ENCODE assay signal across 8 cellular contexts in genomic region chr5:97181856-97182545, GRCh38. TPM values are rescaled to one million over a fixed set of nuclear protein-coding genes. Genes with fewer than 3 reads are reported as not detected.
DNase-seq lines count a peak whose midpoint lies in the region; ATAC-seq, FAIRE-seq and TF ChIP-seq lines count a peak whose summit lies in the region.

No MANE protein-coding gene starts in this region.

- CTCF ChIA-PET in HepG2 (lab: Yijun Ruan, JAX; ENCODE audit: low intra/inter-chr PET ratio, low total read pairs), result no interaction called here

- no peaks in the 10 kb centered on the region for H3K9me3 ChIP-seq in HepG2 (ENCODE audit: low read length)

- peak overlapping the region; percentile 88 for H3K4me2 ChIP-seq in HepG2 (ENCODE audit: low read depth, low read length)

- in situ Hi-C loops in HepG2 (cut with HindIII; ENCODE audit: extremely low pct_ligation_motif_present, low pct_unique_long_range_greater_than_20kb), result no loop called here

- H3K79me2 ChIP-seq in HepG2 (ENCODE audit: insufficient read depth, low read length), result peaks cover 28% of the 10 kb centered on the region

- no peak for ATAC-seq in activated T-cell treated with anti-CD3 and anti-CD28 coated beads, Interleukin-2, amount 50 U/mL, for 72 hours (replicated peaks in 1 of 2)
- peak; percentile 21 for ATAC-seq in activated naive CD8-positive, alpha-beta T cell treated with anti-CD3 and anti-CD28 coated beads, Interleukin-2, amount 50 U/mL, for 24 hours
- ATAC-seq in HepG2, result no peak
- no peak for ATAC-seq in HG03039 (IDR thresholded peaks at IDR 0.05; ENCODE audit: unreplicated experiment)
- no peak for ATAC-seq in HG03469 (IDR thresholded peaks at IDR 0.05; ENCODE audit: unreplicated experiment)

- BruUV-seq in HepG2 (replicated peaks; lab: Mats Ljungman, UMichigan), result no TSS peak

- no peak for DNase-seq in activated T-cell treated with anti-CD3 and anti-CD28 coated beads, Interleukin-2, amount 50 U/mL, for 72 hours
- DNase-seq in activated T-cell treated with anti-CD3 and anti-CD28 coated beads, Interleukin-2, amount 50 U/mL, for 1 hour, result no peak
- DNase-seq in activated naive CD8-positive, alpha-beta T cell treated with anti-CD3 and anti-CD28 coated beads, Interleukin-2, amount 50 U/mL, for 24 hours, result no peak
- DNase-seq in HepG2 (ENCODE audit: low spot score), result no peak
- no peak for DNase-seq in type B pancreatic cell (ENCODE audit: extremely low spot score, unreplicated experiment)
- no peak for DNase-seq in AG08395 (ENCODE audit: low spot score)

- H3K36me3 Mint-ChIP-seq in activated T-cell treated with anti-CD3 and anti-CD28 coated beads, Interleukin-2, amount 50 U/mL, for 72 hours (ENCODE audit: insufficient read depth in 2 of 2), result peaks cover 16 to 17% of the 10 kb centered on the region in 2 donors
- H3K36me3 Mint-ChIP-seq in activated naive CD8-positive, alpha-beta T cell treated with anti-CD3 and anti-CD28 coated beads, Interleukin-2, amount 50 U/mL, for 24 hours (ENCODE audit: low read depth), result peaks cover 43% of the 10 kb centered on the region
- H3K36me3 Mint-ChIP-seq in type B pancreatic cell, result peaks cover 23% of the 10 kb centered on the region

- no peaks in the 10 kb centered on the region; a peak in 1 of 5 replicates for H3K27me3 ChIP-seq in HepG2 (ENCODE audit: control insufficient read depth in 1 of 2, insufficient read depth in 2 of 2, low read length in 2 of 2)

- TF ChIP-seq EP300 in HepG2 (IDR thresholded peaks at IDR 0.05; ENCODE audit: low read depth in 2 of 2, low read length in 2 of 2) (no peak), HepG2 (CRISPR knock-in tag; IDR thresholded peaks at IDR 0.05; ENCODE audit: borderline replicate concordance) (no peak)

- POLR2A ChIA-PET in HepG2 (lab: Yijun Ruan, JAX), result interaction anchor here (0.7 to 1.1 kb wide), 2 partner anchors 352 to 374 kb away, joined by 3 to 4 read pairs; partner anchors contain the start of gene ERAP1

- no peaks in the 10 kb centered on the region for H3K27me3 Mint-ChIP-seq in activated T-cell treated with anti-CD3 and anti-CD28 coated beads, Interleukin-2, amount 50 U/mL, for 72 hours (ENCODE audit: low read depth)
- peaks cover 2% of the 10 kb centered on the region for H3K27me3 Mint-ChIP-seq in activated naive CD8-positive, alpha-beta T cell treated with anti-CD3 and anti-CD28 coated beads, Interleukin-2, amount 50 U/mL, for 24 hours
- H3K27me3 Mint-ChIP-seq in type B pancreatic cell, result no peaks in the 10 kb centered on the region

- H3K9me3 Mint-ChIP-seq in activated T-cell treated with anti-CD3 and anti-CD28 coated beads, Interleukin-2, amount 50 U/mL, for 72 hours, result peaks cover 3% of the 10 kb centered on the region in 2 donors
- H3K9me3 Mint-ChIP-seq in activated naive CD8-positive, alpha-beta T cell treated with anti-CD3 and anti-CD28 coated beads, Interleukin-2, amount 50 U/mL, for 24 hours, result peaks cover 9% of the 10 kb centered on the region
- no peaks in the 10 kb centered on the region for H3K9me3 Mint-ChIP-seq in type B pancreatic cell

- H3K27ac ChIP-seq in HepG2 (ENCODE audit: extremely low read length, insufficient read depth, low read length), result peak overlapping the region; percentile 97

- intact Hi-C loops in HepG2 (cut with micrococcal nuclease; ENCODE audit: unreplicated experiment), result loop anchor here (2.0 to 5.0 kb wide), 2 partner anchors 375 to 1591 kb away; partner anchors contain the start of genes ERAP1 and RGMB

- no peak for FAIRE-seq in HepG2 (lab: Jason Lieb, UNC)

- no peak for TF ChIP-seq POLR2A in HepG2 (IDR thresholded peaks at IDR 0.05; ENCODE audit: insufficient read depth in 1 of 2, low read depth in 2 of 2, low read length in 2 of 2)

- H2AFZ ChIP-seq in HepG2 (ENCODE audit: low read length), result no peak overlapping the region

- peak overlapping the region; percentile 87 to 97 for H3K4me3 Mint-ChIP-seq in activated T-cell treated with anti-CD3 and anti-CD28 coated beads, Interleukin-2, amount 50 U/mL, for 72 hours
- H3K4me3 Mint-ChIP-seq in activated naive CD8-positive, alpha-beta T cell treated with anti-CD3 and anti-CD28 coated beads, Interleukin-2, amount 50 U/mL, for 24 hours, result peak overlapping the region; percentile 93
- peak overlapping the region; percentile 95 for H3K4me3 Mint-ChIP-seq in type B pancreatic cell

- peak overlapping the region; percentile 85 to 99 (median 89) for H3K4me3 ChIP-seq in HepG2 (replicated peaks in 1 of 3; ENCODE audit: insufficient read depth in 1 of 3, low read depth in 2 of 3, low read length in 3 of 3)

- H3K9ac ChIP-seq in HepG2 (ENCODE audit: insufficient read depth, low read depth, low read length), result peak overlapping the region; percentile 94

- TF ChIP-seq CTCF in HepG2 (CRISPR knock-in tag; IDR thresholded peaks at IDR 0.05), result no peak
- TF ChIP-seq CTCF in type B pancreatic cell (conservative IDR thresholded peaks at IDR 0.05), result no peak

- H3K27ac Mint-ChIP-seq in activated T-cell treated with anti-CD3 and anti-CD28 coated beads, Interleukin-2, amount 50 U/mL, for 72 hours, result peak overlapping the region; percentile 100
- H3K27ac Mint-ChIP-seq in activated naive CD8-positive, alpha-beta T cell treated with anti-CD3 and anti-CD28 coated beads, Interleukin-2, amount 50 U/mL, for 24 hours, result peak overlapping the region; percentile 100
- peak overlapping the region; percentile 99 for H3K27ac Mint-ChIP-seq in type B pancreatic cell

- peaks cover 42% of the 10 kb centered on the region for H3K4me1 Mint-ChIP-seq in activated T-cell treated with anti-CD3 and anti-CD28 coated beads, Interleukin-2, amount 50 U/mL, for 72 hours (ENCODE audit: low read depth)
- H3K4me1 Mint-ChIP-seq in activated naive CD8-positive, alpha-beta T cell treated with anti-CD3 and anti-CD28 coated beads, Interleukin-2, amount 50 U/mL, for 24 hours, result peaks cover 51% of the 10 kb centered on the region
- H3K4me1 Mint-ChIP-seq in type B pancreatic cell (ENCODE audit: unreplicated experiment), result peaks cover 22% of the 10 kb centered on the region

- 0 out of 2 replicates have a peak, but pooled peaks cover 7% of the 10 kb centered on the region for H4K20me1 ChIP-seq in HepG2 (ENCODE audit: insufficient read depth, low read length)

- no peak for TF ChIP-seq RAD21 in HepG2 (CRISPR knock-in tag; IDR thresholded peaks at IDR 0.05)

- H3K36me3 ChIP-seq in HepG2 (replicated peaks in 1 of 2; ENCODE audit: control insufficient read depth in 1 of 2, insufficient read depth in 2 of 2, low read length in 2 of 2), result peaks cover 7 to 26% of the 10 kb centered on the region in 2 experiments; a peak in 3 of 5 replicates

- 67% methylated on average over 4 of the region's 4 CpGs for WGBS in HepG2 (ENCODE audit: low lambda C conversion rate)

- H3K4me1 ChIP-seq in HepG2 (ENCODE audit: insufficient read depth, low read length), result peaks cover 42% of the 10 kb centered on the region

RNA-seq across cellular contexts. Expression of gene RIOK2, which starts 1.0 kb away (rescaled TPM):
- 10 to 100 TPM; 25.2 to 38.0 TPM for total RNA-seq in activated T-cell treated with anti-CD3 and anti-CD28 coated beads, Interleukin-2, amount 50 U/mL, for 72 hours
- total RNA-seq in HepG2 (2016; rRNA removed; fragmentation: Illumina TruSeq; extraction: Trizol), result 46.6 and 74.0 TPM in 2 replicates
- total RNA-seq in HepG2 (2016; cell fraction: cytosol; rRNA removed; fragmentation: Illumina TruSeq; extraction: Trizol; ENCODE audit: low read depth), result 1.7 and 9.3 TPM in 2 replicates
- total RNA-seq in HepG2 (2016; cell fraction: insoluble cytoplasmic fraction; rRNA removed; fragmentation: Illumina TruSeq; extraction: Trizol), result 46.5 and 70.7 TPM in 2 replicates
- 11.0 and 11.8 TPM in 2 replicates for total RNA-seq in HepG2 (2016; cell fraction: membrane; rRNA removed; fragmentation: Illumina TruSeq; extraction: Trizol)
- total RNA-seq in HepG2 (2016; cell fraction: nucleus; rRNA removed; fragmentation: Illumina TruSeq; extraction: Trizol), result 32.9 and 39.9 TPM in 2 replicates
- 6.2 and 8.1 TPM in 2 replicates for polyA plus RNA-seq in HepG2 (2011; rRNA removed)
- polyA plus RNA-seq in HepG2 (2011; cell fraction: cytosol; rRNA removed), result 2.5 and 3.5 TPM in 2 replicates
- polyA plus RNA-seq in HepG2 (2011; cell fraction: nucleus; rRNA removed), result 5.5 and 6.4 TPM in 2 replicates
- 14.5 and 25.6 TPM in 2 replicates for polyA plus RNA-seq in HepG2 (2012)
- polyA plus RNA-seq in HepG2 (2016; cell fraction: cytosol; fragmentation: Illumina TruSeq; extraction: Trizol; ENCODE audit: low read depth), result 3.0 and 3.2 TPM in 2 replicates
- polyA plus RNA-seq in HepG2 (2016; cell fraction: insoluble cytoplasmic fraction; fragmentation: Illumina TruSeq; extraction: Trizol; ENCODE audit: low read depth), result 71.0 and 77.1 TPM in 2 replicates
- 3.5 and 5.1 TPM in 2 replicates for polyA plus RNA-seq in HepG2 (2016; cell fraction: membrane; fragmentation: Illumina TruSeq; extraction: Trizol; ENCODE audit: low read depth)
- 38.8 and 44.9 TPM in 2 replicates for polyA plus RNA-seq in HepG2 (2016; cell fraction: nucleus; fragmentation: Illumina TruSeq; extraction: Trizol; ENCODE audit: insufficient read depth, low read depth)
- polyA minus RNA-seq in HepG2 (2011; rRNA and poly(A)+ RNA removed; ENCODE audit: low replicate concordance), result 11.8 and 14.9 TPM in 2 replicates
- polyA minus RNA-seq in HepG2 (2011; cell fraction: cytosol; rRNA and poly(A)+ RNA removed), result 4.2 and 5.5 TPM in 2 replicates
- polyA minus RNA-seq in HepG2 (2011; cell fraction: nucleus; rRNA and poly(A)+ RNA removed), result 48.5 and 62.5 TPM in 2 replicates
- 29.5 and 35.1 TPM in 2 replicates for total RNA-seq in type B pancreatic cell (ENCODE audit: low replicate concordance)

RNA-seq across cellular contexts. Expression of gene LIX1, which starts 39.6 kb away (rescaled TPM):
- not detected for total RNA-seq in activated T-cell treated with anti-CD3 and anti-CD28 coated beads, Interleukin-2, amount 50 U/mL, for 72 hours
- total RNA-seq in HepG2 (2016; rRNA removed; fragmentation: Illumina TruSeq; extraction: Trizol), result not detected in 2 replicates
- not detected in 2 replicates for total RNA-seq in HepG2 (2016; cell fraction: cytosol; rRNA removed; fragmentation: Illumina TruSeq; extraction: Trizol; ENCODE audit: low read depth)
- total RNA-seq in HepG2 (2016; cell fraction: insoluble cytoplasmic fraction; rRNA removed; fragmentation: Illumina TruSeq; extraction: Trizol), result not detected in 2 replicates
- not detected in 2 replicates for total RNA-seq in HepG2 (2016; cell fraction: membrane; rRNA removed; fragmentation: Illumina TruSeq; extraction: Trizol)
- total RNA-seq in HepG2 (2016; cell fraction: nucleus; rRNA removed; fragmentation: Illumina TruSeq; extraction: Trizol), result not detected in 2 replicates
- not detected in 2 replicates for polyA plus RNA-seq in HepG2 (2011; rRNA removed)
- not detected in 2 replicates for polyA plus RNA-seq in HepG2 (2011; cell fraction: cytosol; rRNA removed)
- not detected in 2 replicates for polyA plus RNA-seq in HepG2 (2011; cell fraction: nucleus; rRNA removed)
- not detected in 2 replicates for polyA plus RNA-seq in HepG2 (2012)
- polyA plus RNA-seq in HepG2 (2016; cell fraction: cytosol; fragmentation: Illumina TruSeq; extraction: Trizol; ENCODE audit: low read depth), result not detected in 2 replicates
- polyA plus RNA-seq in HepG2 (2016; cell fraction: insoluble cytoplasmic fraction; fragmentation: Illumina TruSeq; extraction: Trizol; ENCODE audit: low read depth), result not detected in 2 replicates
- polyA plus RNA-seq in HepG2 (2016; cell fraction: membrane; fragmentation: Illumina TruSeq; extraction: Trizol; ENCODE audit: low read depth), result not detected in 2 replicates
- not detected in 2 replicates for polyA plus RNA-seq in HepG2 (2016; cell fraction: nucleus; fragmentation: Illumina TruSeq; extraction: Trizol; ENCODE audit: insufficient read depth, low read depth)
- not detected in 2 replicates for polyA minus RNA-seq in HepG2 (2011; rRNA and poly(A)+ RNA removed; ENCODE audit: low replicate concordance)
- not detected in 2 replicates for polyA minus RNA-seq in HepG2 (2011; cell fraction: cytosol; rRNA and poly(A)+ RNA removed)
- polyA minus RNA-seq in HepG2 (2011; cell fraction: nucleus; rRNA and poly(A)+ RNA removed), result not detected in 2 replicates
- 2.9 and 27.4 TPM in 2 replicates for total RNA-seq in type B pancreatic cell (ENCODE audit: low replicate concordance)
